9 cellular contexts compared by ENCODE assay signal in genomic region chr6:158003910-158004695, GRCh38. TPM values are rescaled to one million over a fixed set of nuclear protein-coding genes. Genes with fewer than 3 reads are reported as not detected.
A peak's percentile ranks its signal among the peaks of the same experiment; 100 is the strongest.
DNase-seq lines count a peak whose midpoint lies in the region; ATAC-seq and TF ChIP-seq lines count a peak whose summit lies in the region.
"Had no signal": no experiment of that assay in that cellular context is flagged by ENCODE, and none has a peak within 500 bp of the region (broad histone marks: within the 10 kb centered on the region; RNA-seq: fewer than 3 reads in every experiment).

No MANE protein-coding gene starts in this region.

- intact Hi-C loops in esophagus muscularis mucosa (cut with DNase I) (no loop called here), ovary (cut with DNase I) (no loop called here)

- no peak for DNase-seq in AG10803 (ENCODE audit: low read depth)
- DNase-seq in RWPE2 (ENCODE audit: low spot score): peak; percentile 14
- DNase-seq in esophagus muscularis mucosa (ENCODE audit: extremely low spot score): no peak
- DNase-seq in ovary: peak in 1 of 5 donors; percentile 17
- no peak for DNase-seq in NCI-H1092 (lab: John Stamatoyannopoulos, UW)
- DNase-seq in HK-2 (ENCODE audit: unreplicated experiment): no peak
- no peak for DNase-seq in H7
- DNase-seq: CD8-positive, alpha-beta T cell had no signal

- TF ChIP-seq CTCF in AG10803 (conservative IDR thresholded peaks at IDR 0.05; ENCODE audit: low read length) (no peak), RWPE2 (IDR thresholded peaks at IDR 0.05; ENCODE audit: poor library complexity, severe bottlenecking) (no peak), esophagus muscularis mucosa (IDR thresholded peaks at IDR 0.05) (no peak), ovary (IDR thresholded peaks at IDR 0.05) (no peak)

- 0 out of 2 replicates have a peak, but pooled peaks cover 3% of the 10 kb centered on the region for H3K36me3 ChIP-seq in RWPE2 (ENCODE audit: low read depth)
- H3K36me3 ChIP-seq in esophagus muscularis mucosa: no peaks in the 10 kb centered on the region
- no peaks in the 10 kb centered on the region for H3K36me3 ChIP-seq in ovary
- H3K36me3 ChIP-seq in H7 (replicated peaks; ENCODE audit: control insufficient read depth, insufficient read depth, low read length): no peaks in the 10 kb centered on the region; the same call in 1 of the 2 replicates

- no peaks in the 10 kb centered on the region for H3K9me3 ChIP-seq in RWPE2 (ENCODE audit: severe bottlenecking)
- H3K9me3 ChIP-seq in esophagus muscularis mucosa: no peaks in the 10 kb centered on the region
- no peaks in the 10 kb centered on the region for H3K9me3 ChIP-seq in ovary

- 70% methylated on average over 10 of the region's 10 CpGs for WGBS in esophagus muscularis mucosa
- 61 to 63% (median 63%) methylated on average over 10 of the region's 10 CpGs for WGBS in ovary, 3 donors

- TF ChIP-seq EP300 in esophagus muscularis mucosa (IDR thresholded peaks at IDR 0.05): no peak
- no peak for TF ChIP-seq EP300 in ovary (IDR thresholded peaks at IDR 0.05)

- H3K4me1 ChIP-seq in RWPE2 (ENCODE audit: insufficient read depth, poor library complexity, severe bottlenecking): peaks cover 25% of the 10 kb centered on the region
- peaks cover 59 to 87% (median 78%) of the 10 kb centered on the region in 4 donors for H3K4me1 ChIP-seq in esophagus muscularis mucosa
- H3K4me1 ChIP-seq in ovary (ENCODE audit: insufficient read depth): peaks cover 22% of the 10 kb centered on the region

- H3K27me3 ChIP-seq in RWPE2 (ENCODE audit: insufficient read depth, poor library complexity, severe bottlenecking) (no peaks in the 10 kb centered on the region), esophagus muscularis mucosa (no peaks in the 10 kb centered on the region), ovary (no peaks in the 10 kb centered on the region), H7 (ENCODE audit: control insufficient read depth, insufficient read depth, low read length) (no peaks in the 10 kb centered on the region)

- peak overlapping the region; percentile 18 for H3K4me3 ChIP-seq in AG10803 (ENCODE audit: low read length)
- H3K4me3 ChIP-seq in RWPE2 (ENCODE audit: severe bottlenecking): no peak overlapping the region
- peak overlapping the region in 2 of 4 donors; percentile 10 to 15 for H3K4me3 ChIP-seq in esophagus muscularis mucosa
- no peak overlapping the region for H3K4me3 ChIP-seq in ovary
- H3K4me3 ChIP-seq in H7 (ENCODE audit: insufficient read depth, low read depth, low read length): no peak overlapping the region

- no peak for ATAC-seq in RWPE2 (ENCODE audit: low read depth)
- no peak for ATAC-seq in GM21723 (IDR thresholded peaks at IDR 0.05; ENCODE audit: unreplicated experiment)
- ATAC-seq: CD8-positive, alpha-beta T cell had no signal

- TF ChIP-seq POLR2A in esophagus muscularis mucosa (IDR thresholded peaks at IDR 0.05; ENCODE audit: low read depth) (no peak), ovary (IDR thresholded peaks at IDR 0.05) (no peak)

- H3K27ac ChIP-seq in RWPE2 (ENCODE audit: poor library complexity, severe bottlenecking) (peak overlapping the region; percentile 24), esophagus muscularis mucosa (replicated peaks in 1 of 4) (peak overlapping the region; percentile 83 to 87 (median 86)), ovary (peak overlapping the region; percentile 18 to 61)

RNA-seq across cellular contexts. Expression of gene SYNJ2, which starts 22.4 kb away (rescaled TPM):
- total RNA-seq in esophagus muscularis mucosa (10 to 100 TPM; 17.0 to 25.3 (median 25.1) TPM), ovary (10 to 100 TPM in 4 of 7 donors, 1 to 10 TPM in 3; 4.5 to 18.7 (median 10.0) TPM)
- polyA plus RNA-seq in ovary: 1 to 10 TPM; 3.6 to 7.5 TPM
- 10.7 and 15.0 TPM in 2 replicates for total RNA-seq in H7 (2014; rRNA removed; shearing (Covaris generic))

Comparison
In these comparisons a context has a peak if more than half of its experiments do, and no peak if none do; other contexts are left out.
1. H3K27ac ChIP-seq: peak in every context shown above with its lines; median percentile 86 in esophagus muscularis mucosa; 40 in ovary; 24 in RWPE2.